24 cellular contexts compared by ENCODE assay signal in genomic region chr16:27458196-27458728, GRCh38. TPM values are rescaled to one million over a fixed set of nuclear protein-coding genes. Genes with fewer than 3 reads are reported as not detected.
A peak's percentile ranks its signal among the peaks of the same experiment; 100 is the strongest.
DNase-seq lines count a peak whose midpoint lies in the region; ATAC-seq and TF ChIP-seq lines count a peak whose summit lies in the region.
"Had no signal": no experiment of that assay in that cellular context is flagged by ENCODE, and none has a peak within 500 bp of the region (broad histone marks: within the 10 kb centered on the region; RNA-seq: fewer than 3 reads in every experiment).

No MANE protein-coding gene starts in this region.

- H3K4me3 Mint-ChIP-seq in CD4-positive, alpha-beta T cell = no peak overlapping the region
- H3K4me3 Mint-ChIP-seq in immature natural killer cell (no peak overlapping the region), neural progenitor cell (no peak overlapping the region)
- H3K4me3 Mint-ChIP-seq: activated CD8-positive, alpha-beta T cell treated with anti-CD3 and anti-CD28 coated beads for 36 hours had no signal

- no peak for TF ChIP-seq CTCF in CD4-positive, alpha-beta T cell (IDR thresholded peaks at IDR 0.05)
- TF ChIP-seq CTCF in RWPE1 (conservative IDR thresholded peaks at IDR 0.05; ENCODE audit: low read depth) (no peak), OCI-LY7 (conservative IDR thresholded peaks at IDR 0.05; ENCODE audit: low read length) (no peak), neural progenitor cell (IDR thresholded peaks at IDR 0.05) (no peak)

- peaks cover 23% of the 10 kb centered on the region for H3K36me3 Mint-ChIP-seq in CD4-positive, alpha-beta T cell (ENCODE audit: low read depth)
- H3K36me3 Mint-ChIP-seq in immature natural killer cell (peaks cover 16 to 21% (median 19%) of the 10 kb centered on the region in 3 donors), neural progenitor cell (peaks cover 10% of the 10 kb centered on the region)

- H3K4me1 Mint-ChIP-seq in CD4-positive, alpha-beta T cell (ENCODE audit: low read depth) = peaks cover 42% of the 10 kb centered on the region
- H3K4me1 Mint-ChIP-seq in immature natural killer cell = peaks cover 53% of the 10 kb centered on the region in 2 donors
- H3K4me1 Mint-ChIP-seq in neural progenitor cell = peaks cover 4% of the 10 kb centered on the region

- CTCF ChIA-PET in CD4-positive, alpha-beta T cell (lab: Charles Lee) = no interaction called here
- CTCF ChIA-PET in RWPE1 (lab: Yijun Ruan, JAX) = no interaction called here
- CTCF ChIA-PET in OCI-LY7 (lab: Charles Lee; ENCODE audit: unreplicated experiment) = no interaction called here

- H3K4me2 ChIP-seq in OCI-LY7 (ENCODE audit: low read length) (no peak overlapping the region), neural progenitor cell (no peak overlapping the region)
- H3K4me2 ChIP-seq: KMS-11 had no signal

- H3K4me3 ChIP-seq in OCI-LY7 (ENCODE audit: low read depth, low read length, poor library complexity, severe bottlenecking) (no peak overlapping the region), neural progenitor cell (no peak overlapping the region)
- H3K4me3 ChIP-seq: GM23248, lung had no signal

- no peak overlapping the region for H2AFZ ChIP-seq in OCI-LY7 (ENCODE audit: low read length)
- H2AFZ ChIP-seq in neural progenitor cell (replicated peaks) = no peak overlapping the region
- H2AFZ ChIP-seq: GM23248 had no signal

- H3K4me1 ChIP-seq in OCI-LY7 (ENCODE audit: insufficient read depth, low read length, poor library complexity, severe bottlenecking) = peaks cover 8% of the 10 kb centered on the region
- no peaks in the 10 kb centered on the region for H3K4me1 ChIP-seq in neural progenitor cell
- H3K4me1 ChIP-seq: Caco-2 had no signal

- peak; percentile 42 for DNase-seq in DMS 273 (lab: John Stamatoyannopoulos, UW; ENCODE audit: unreplicated experiment)
- DNase-seq in DMS 273 treated with DMSO at 0.1 percent for 48 hours (lab: John Stamatoyannopoulos, UW) = no peak
- no peak for DNase-seq in CD4-positive, alpha-beta T cell
- DNase-seq in RWPE1 (ENCODE audit: low spot score) = peak; percentile 52
- DNase-seq in immature natural killer cell = no peak
- DNase-seq in GDM1 (lab: John Stamatoyannopoulos, UW) = no peak
- DNase-seq in OCI-LY7 (ENCODE audit: low spot score) = no peak
- no peak for DNase-seq in neural progenitor cell (ENCODE audit: low spot score)
- DNase-seq: activated CD8-positive, alpha-beta T cell treated with anti-CD3 and anti-CD28 coated beads for 36 hours; activated naive CD4-positive, alpha-beta T cell; Caco-2; cortex of kidney; DND-41; GM23248; islet precursor cell; NCI-H187; NCI-H2227 treated with DMSO at 0.1 percent for 48 hours; substantia nigra had no signal

- H3K79me2 ChIP-seq in OCI-LY7 (ENCODE audit: insufficient read depth, low read depth, low read length) = no peaks in the 10 kb centered on the region
- no peaks in the 10 kb centered on the region for H3K79me2 ChIP-seq in neural progenitor cell (ENCODE audit: low read depth)

- H3K27me3 ChIP-seq in CD4-positive, alpha-beta T cell (ENCODE audit: control insufficient read depth, insufficient read depth, low read length) = no peaks in the 10 kb centered on the region
- H3K27me3 ChIP-seq in neural progenitor cell = no peaks in the 10 kb centered on the region

- H3K27ac ChIP-seq in CD4-positive, alpha-beta T cell (ENCODE audit: low read depth, low read length) = no peak overlapping the region
- peak overlapping the region; percentile 18 for H3K27ac ChIP-seq in RWPE1
- no peak overlapping the region for H3K27ac ChIP-seq in OCI-LY7 (ENCODE audit: low read depth, low read length, poor library complexity, severe bottlenecking)
- H3K27ac ChIP-seq in neural progenitor cell = no peak overlapping the region
- H3K27ac ChIP-seq: 22Rv1, GM23248, KMS-11, neutrophil had no signal

- no peaks in the 10 kb centered on the region for H3F3A ChIP-seq in neural progenitor cell (ENCODE audit: low read depth)

- no peaks in the 10 kb centered on the region for H3K9me3 Mint-ChIP-seq in CD4-positive, alpha-beta T cell
- H3K9me3 Mint-ChIP-seq in immature natural killer cell (peaks cover 0 to 2% (median 0%) of the 10 kb centered on the region in 6 donors), neural progenitor cell (no peaks in the 10 kb centered on the region)

- peak overlapping the region; percentile 63 for H3K27ac Mint-ChIP-seq in CD4-positive, alpha-beta T cell
- H3K27ac Mint-ChIP-seq in immature natural killer cell (peak overlapping the region in 5 of 6 donors; percentile 52 to 99 (median 90)), neural progenitor cell (no peak overlapping the region)
- H3K27ac Mint-ChIP-seq: activated CD8-positive, alpha-beta T cell treated with anti-CD3 and anti-CD28 coated beads for 36 hours had no signal

- no peak for ATAC-seq in CD4-positive, alpha-beta T cell (ENCODE audit: poor library complexity)
- ATAC-seq: activated CD4-positive, CD25-positive, alpha-beta regulatory T cell treated with anti-CD3 and anti-CD28 coated beads, Interleukin-2, amount 50 U/mL, for 24 hours; activated CD8-positive, alpha-beta T cell treated with anti-CD3 and anti-CD28 coated beads for 36 hours had no signal

- H3K36me3 ChIP-seq in OCI-LY7 (ENCODE audit: insufficient read depth, low read length) = peaks cover 26% of the 10 kb centered on the region
- H3K36me3 ChIP-seq in neural progenitor cell = no peaks in the 10 kb centered on the region

- no peaks in the 10 kb centered on the region for H3K9me2 ChIP-seq in OCI-LY7 (ENCODE audit: insufficient read depth, low read length)

- H3K9ac ChIP-seq in neural progenitor cell = no peak overlapping the region
- H3K9ac ChIP-seq: GM23248, KMS-11 had no signal

- POLR2A ChIA-PET in CD4-positive, alpha-beta T cell (lab: Charles Lee) = no interaction called here
- POLR2A ChIA-PET in RWPE1 (lab: Yijun Ruan, JAX; ENCODE audit: low non-redundant PET) (no interaction called here), OCI-LY7 (lab: Charles Lee) (interaction anchor here (1.4 kb wide), 1 partner anchor 83 kb away, joined by 5 read pairs; no protein-coding TSS in a partner anchor)

- intact Hi-C loops in CD4-positive, alpha-beta T cell (cut with DNase I, micrococcal nuclease) = loop anchor here in 1 of 2 experiments (5.0 kb wide), 2 partner anchors 376 to 1621 kb away; no protein-coding TSS in a partner anchor
- intact Hi-C loops in OCI-LY7 (cut with micrococcal nuclease; ENCODE audit: unreplicated experiment) = loop anchor here (5.0 kb wide), 1 partner anchor 141 kb away; no protein-coding TSS in a partner anchor

- BruUV-seq in OCI-LY7 (replicated peaks; lab: Mats Ljungman, UMichigan) = no TSS peak

- H3K9me3 ChIP-seq in CD4-positive, alpha-beta T cell (ENCODE audit: control insufficient read depth, low read length) = no peaks in the 10 kb centered on the region
- no peaks in the 10 kb centered on the region for H3K9me3 ChIP-seq in OCI-LY7 (ENCODE audit: low read length)
- H3K9me3 ChIP-seq in neural progenitor cell (ENCODE audit: low read depth) = no peaks in the 10 kb centered on the region
- H3K9me3 ChIP-seq: Caco-2, neutrophil had no signal

- no peaks in the 10 kb centered on the region for H3K27me3 Mint-ChIP-seq in CD4-positive, alpha-beta T cell
- H3K27me3 Mint-ChIP-seq in immature natural killer cell (ENCODE audit: low read depth in 3 of 3) (peaks cover 2 to 15% (median 9%) of the 10 kb centered on the region in 3 donors), neural progenitor cell (ENCODE audit: insufficient read depth, low read depth) (peaks cover 8% of the 10 kb centered on the region)
- H3K27me3 Mint-ChIP-seq: activated CD8-positive, alpha-beta T cell treated with anti-CD3 and anti-CD28 coated beads for 36 hours had no signal

- H4K20me1 ChIP-seq in OCI-LY7 (ENCODE audit: insufficient read depth, low read length) = no peaks in the 10 kb centered on the region
- no peaks in the 10 kb centered on the region for H4K20me1 ChIP-seq in neural progenitor cell (ENCODE audit: low read depth)

RNA-seq across cellular contexts. Expression of gene IL21R, which starts 56.3 kb away (rescaled TPM):
- total RNA-seq in CD4-positive, alpha-beta T cell = 10 to 100 TPM; 34.5 to 34.8 TPM
- polyA plus RNA-seq in immature natural killer cell = 10 to 100 TPM; 27.5 to 59.7 (median 49.6) TPM
- total RNA-seq in OCI-LY7 (2014; rRNA removed; shearing (Covaris generic)) = 10.0 and 10.9 TPM in 2 replicates
- total RNA-seq in OCI-LY7 (2022) (36.7 and 47.0 TPM in 2 replicates), neural progenitor cell (ENCODE audit: low replicate concordance) (0.53 TPM in 1 of 2 replicates, not detected in the other)
- total RNA-seq: HT-29 had no signal

Comparison
In these comparisons a context has a peak if more than half of its experiments do, and no peak if none do; other contexts are left out.
1. DNase-seq: peak in DMS 273 (single experiment) and RWPE1 (single experiment); none in DMS 273 treated with DMSO at 0.1 percent for 48 hours (single experiment), CD4-positive, alpha-beta T cell (0 of 10), immature natural killer cell (0 of 3), GDM1 (single experiment), OCI-LY7 (single experiment) and neural progenitor cell (single experiment).